ENCODE assay signal across 17 cellular contexts in the genomic region with DNA sequence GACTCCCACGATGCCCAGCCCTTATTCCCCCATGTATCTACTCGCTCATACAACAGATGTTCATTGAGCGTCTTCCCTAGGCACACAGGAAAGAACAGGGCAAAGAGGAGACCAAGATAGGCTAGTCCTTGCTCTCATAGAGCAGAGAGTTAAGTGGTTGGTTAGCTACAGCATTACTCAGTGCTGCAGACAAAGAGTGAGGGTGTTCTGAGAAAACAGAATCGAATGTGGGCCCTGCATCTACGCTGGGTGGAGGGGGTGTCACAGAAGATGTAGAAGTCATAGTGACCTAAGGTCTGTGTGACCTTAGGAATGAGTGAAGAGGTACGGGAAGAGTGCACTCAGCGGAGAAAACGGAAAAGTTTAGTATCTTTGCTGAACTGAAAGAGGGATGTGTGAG. TPM values are rescaled to one million over a fixed set of nuclear protein-coding genes. Genes with fewer than 3 reads are reported as not detected.
A peak's percentile ranks its signal among the peaks of the same experiment; 100 is the strongest.
DNase-seq lines count a peak whose midpoint lies in the region; ATAC-seq and TF ChIP-seq lines count a peak whose summit lies in the region.
"Had no signal": no experiment of that assay in that cellular context is flagged by ENCODE, and none has a peak within 500 bp of the region (broad histone marks: within the 10 kb centered on the region; RNA-seq: fewer than 3 reads in every experiment).

No MANE protein-coding gene starts in this region.

- no peak overlapping the region for H3K4me3 Mint-ChIP-seq in CD8-positive, alpha-beta T cell
- H3K4me3 Mint-ChIP-seq in activated naive CD8-positive, alpha-beta T cell treated with anti-CD3 and anti-CD28 coated beads for 36 hours, result no peak overlapping the region
- peak overlapping the region in 1 of 10 donors; percentile 39 for H3K4me3 Mint-ChIP-seq in naive thymus-derived CD4-positive, alpha-beta T cell
- H3K4me3 Mint-ChIP-seq: CD4-positive, CD25-positive, alpha-beta regulatory T cell had no signal

- no peaks in the 10 kb centered on the region for H3K9me3 ChIP-seq in CD8-positive, alpha-beta T cell (ENCODE audit: low read length)
- no peaks in the 10 kb centered on the region for H3K9me3 ChIP-seq in naive thymus-derived CD4-positive, alpha-beta T cell (ENCODE audit: control insufficient read depth in 2 of 3, low read length in 3 of 3)
- H3K9me3 ChIP-seq: HAP-1 had no signal

- intact Hi-C loops in CD8-positive, alpha-beta T cell (cut with DNase I, micrococcal nuclease), result no loop called here
- intact Hi-C loops in naive thymus-derived CD4-positive, alpha-beta T cell (cut with micrococcal nuclease), result no loop called here

- H3K27ac ChIP-seq in CD8-positive, alpha-beta T cell (ENCODE audit: low read depth, low read length), result no peak overlapping the region
- H3K27ac ChIP-seq in naive thymus-derived CD4-positive, alpha-beta T cell (ENCODE audit: low read depth, low read length), result peak overlapping the region; percentile 24
- no peak overlapping the region for H3K27ac ChIP-seq in substantia nigra (ENCODE audit: low read depth, low read length, poor library complexity, severe bottlenecking)

- TF ChIP-seq CTCF in CD8-positive, alpha-beta T cell (IDR thresholded peaks at IDR 0.05), result no peak

- peaks cover 19% of the 10 kb centered on the region for H3K4me1 Mint-ChIP-seq in CD8-positive, alpha-beta T cell (ENCODE audit: low read depth)
- H3K4me1 Mint-ChIP-seq in activated naive CD8-positive, alpha-beta T cell treated with anti-CD3 and anti-CD28 coated beads for 36 hours, result peaks cover 12% of the 10 kb centered on the region
- H3K4me1 Mint-ChIP-seq in naive thymus-derived CD4-positive, alpha-beta T cell, result peaks cover 13 to 19% (median 15%) of the 10 kb centered on the region in 7 donors

- peaks cover 76% of the 10 kb centered on the region for H3K36me3 ChIP-seq in CD8-positive, alpha-beta T cell (ENCODE audit: insufficient read depth, low read length)
- peaks cover 34 to 85% (median 34%) of the 10 kb centered on the region in 3 experiments for H3K36me3 ChIP-seq in naive thymus-derived CD4-positive, alpha-beta T cell (ENCODE audit: control insufficient read depth in 2 of 3, insufficient read depth in 3 of 3, low read length in 3 of 3)

- no peaks in the 10 kb centered on the region for H3K27me3 ChIP-seq in CD8-positive, alpha-beta T cell (ENCODE audit: insufficient read depth, low read length)
- no peaks in the 10 kb centered on the region for H3K27me3 ChIP-seq in naive thymus-derived CD4-positive, alpha-beta T cell (ENCODE audit: control insufficient read depth in 2 of 2, insufficient read depth in 2 of 2, low read length in 2 of 2)

- H3K9me3 Mint-ChIP-seq in CD8-positive, alpha-beta T cell, result no peaks in the 10 kb centered on the region
- no peaks in the 10 kb centered on the region for H3K9me3 Mint-ChIP-seq in activated naive CD8-positive, alpha-beta T cell treated with anti-CD3 and anti-CD28 coated beads for 36 hours
- peaks cover 0 to 1% (median 0%) of the 10 kb centered on the region in 11 donors for H3K9me3 Mint-ChIP-seq in naive thymus-derived CD4-positive, alpha-beta T cell

- H3K4me1 ChIP-seq in CD8-positive, alpha-beta T cell (ENCODE audit: insufficient read depth, low read length), result peaks cover 5% of the 10 kb centered on the region
- H3K4me1 ChIP-seq in naive thymus-derived CD4-positive, alpha-beta T cell (ENCODE audit: control insufficient read depth in 2 of 2, insufficient read depth in 2 of 2, low read length in 2 of 2), result peaks cover 0 to 3% of the 10 kb centered on the region in 2 donors
- H3K4me1 ChIP-seq: HAP-1 had no signal

- ATAC-seq in CD8-positive, alpha-beta T cell, result no peak
- ATAC-seq in naive thymus-derived CD4-positive, alpha-beta T cell, result no peak
- ATAC-seq in HG02885 (IDR thresholded peaks at IDR 0.05; ENCODE audit: poor library complexity, unreplicated experiment), result no peak

- CTCF ChIA-PET in CD8-positive, alpha-beta T cell (lab: Charles Lee), result interaction anchor here (0.7 to 7.5 kb wide), 10 partner anchors 12 to 264 kb away, joined by 3 to 108 read pairs (median 16); partner anchors contain the start of genes IFITM5, PGGHG and PTDSS2
- CTCF ChIA-PET in naive thymus-derived CD4-positive, alpha-beta T cell (lab: Charles Lee), result interaction anchor here (0.8 to 4.7 kb wide), 5 partner anchors 19 to 202 kb away, joined by 3 to 38 read pairs (median 3); partner anchors contain the start of gene NLRP6

- no peak overlapping the region for H3K4me3 ChIP-seq in CD8-positive, alpha-beta T cell (ENCODE audit: low read depth, low read length)
- H3K4me3 ChIP-seq in naive thymus-derived CD4-positive, alpha-beta T cell (ENCODE audit: low read length), result no peak overlapping the region
- H3K4me3 ChIP-seq: HAP-1 had no signal

- H3K36me3 Mint-ChIP-seq in CD8-positive, alpha-beta T cell, result peaks cover 92% of the 10 kb centered on the region
- peaks cover 48% of the 10 kb centered on the region for H3K36me3 Mint-ChIP-seq in activated naive CD8-positive, alpha-beta T cell treated with anti-CD3 and anti-CD28 coated beads for 36 hours
- peaks cover 6 to 45% (median 30%) of the 10 kb centered on the region in 5 donors for H3K36me3 Mint-ChIP-seq in naive thymus-derived CD4-positive, alpha-beta T cell

- DNase-seq in activated CD8-positive, alpha-beta memory T cell treated with anti-CD3 and anti-CD28 coated beads, Interleukin-2, amount 50 U/mL, for 48 hours, result peak; percentile 34
- no peak for DNase-seq in activated CD8-positive, alpha-beta memory T cell treated with anti-CD3 and anti-CD28 coated beads, Interleukin-2, amount 50 U/mL, for 4 hours
- no peak for DNase-seq in CD8-positive, alpha-beta T cell
- no peak for DNase-seq in activated naive CD8-positive, alpha-beta T cell treated with anti-CD3 and anti-CD28 coated beads for 36 hours
- no peak for DNase-seq in naive thymus-derived CD4-positive, alpha-beta T cell
- no peak for DNase-seq in substantia nigra (lab: John Stamatoyannopoulos, UW)
- DNase-seq: ACHN; AML-193; CD4-positive, CD25-positive, alpha-beta regulatory T cell; NCI-H1092; NCI-H2107; NCI-H226; NCI-H526 treated with DMSO at 0.1 percent for 48 hours; SHP77 had no signal

- peak overlapping the region; percentile 71 for H3K27ac Mint-ChIP-seq in CD8-positive, alpha-beta T cell
- H3K27ac Mint-ChIP-seq in activated naive CD8-positive, alpha-beta T cell treated with anti-CD3 and anti-CD28 coated beads for 36 hours, result peak overlapping the region; percentile 32
- peak overlapping the region in 3 of 9 donors; percentile 31 to 89 (median 70) for H3K27ac Mint-ChIP-seq in naive thymus-derived CD4-positive, alpha-beta T cell

- POLR2A ChIA-PET in CD8-positive, alpha-beta T cell (lab: Charles Lee), result interaction anchor here (0.9 kb wide), 1 partner anchor 19 kb away, joined by 4 read pairs; no protein-coding TSS in a partner anchor
- POLR2A ChIA-PET in naive thymus-derived CD4-positive, alpha-beta T cell (lab: Charles Lee), result interaction anchor here (2.0 to 4.3 kb wide), 3 partner anchors 12 to 38 kb away, joined by 6 to 40 read pairs (median 27); partner anchors contain the start of gene PSMD13

- H3K27me3 Mint-ChIP-seq in CD8-positive, alpha-beta T cell (ENCODE audit: low read depth), result no peaks in the 10 kb centered on the region
- no peaks in the 10 kb centered on the region for H3K27me3 Mint-ChIP-seq in activated naive CD8-positive, alpha-beta T cell treated with anti-CD3 and anti-CD28 coated beads for 36 hours
- H3K27me3 Mint-ChIP-seq in naive thymus-derived CD4-positive, alpha-beta T cell, result no peaks in the 10 kb centered on the region
- H3K27me3 Mint-ChIP-seq: CD4-positive, CD25-positive, alpha-beta regulatory T cell had no signal

RNA-seq across cellular contexts. Expression of gene PSMD13, which starts 12.3 kb away (rescaled TPM):
- total RNA-seq in CD8-positive, alpha-beta T cell, result 10 to 100 TPM; 74.3 to 82.8 TPM
- total RNA-seq in activated naive CD8-positive, alpha-beta T cell treated with anti-CD3 and anti-CD28 coated beads for 36 hours, result 100 to 1,000 TPM; 235 to 239 TPM
- total RNA-seq in naive thymus-derived CD4-positive, alpha-beta T cell, result 100 to 1,000 TPM in 1 of 5 experiments, 10 to 100 TPM in 4; 64.3 to 172 (median 86.9) TPM
- polyA plus RNA-seq in naive thymus-derived CD4-positive, alpha-beta T cell, result 100 to 1,000 TPM; 186 to 215 TPM

RNA-seq across cellular contexts. Expression of gene SIRT3, which starts 12.9 kb away (rescaled TPM):
- 10 to 100 TPM; 12.9 to 14.7 TPM for total RNA-seq in CD8-positive, alpha-beta T cell
- 10 to 100 TPM; 18.6 to 20.5 TPM for total RNA-seq in activated naive CD8-positive, alpha-beta T cell treated with anti-CD3 and anti-CD28 coated beads for 36 hours
- 10 to 100 TPM; 19.0 to 34.8 (median 25.6) TPM for total RNA-seq in naive thymus-derived CD4-positive, alpha-beta T cell
- 10 to 100 TPM in 1 of 2 donors, 1 to 10 TPM in 1; 9.9 to 18.9 TPM for polyA plus RNA-seq in naive thymus-derived CD4-positive, alpha-beta T cell

RNA-seq across cellular contexts. Expression of gene NLRP6, which starts 29.1 kb away (rescaled TPM):
- total RNA-seq in CD8-positive, alpha-beta T cell, result 10 to 100 TPM; 24.8 to 26.2 TPM
- 1 to 10 TPM; 3.7 to 3.8 TPM for total RNA-seq in activated naive CD8-positive, alpha-beta T cell treated with anti-CD3 and anti-CD28 coated beads for 36 hours
- total RNA-seq in naive thymus-derived CD4-positive, alpha-beta T cell, result 10 to 100 TPM in 3 of 5 experiments, 1 to 10 TPM in 2; 5.4 to 24.7 (median 13.8) TPM
- polyA plus RNA-seq in naive thymus-derived CD4-positive, alpha-beta T cell, result 10 to 100 TPM in 1 of 2 donors, 1 to 10 TPM in 1; 8.5 to 20.4 TPM
- total RNA-seq: MCF 10A had no signal

RNA-seq across cellular contexts. Expression of gene PGGHG, which starts 39.9 kb away (rescaled TPM):
- total RNA-seq in CD8-positive, alpha-beta T cell, result 100 to 1,000 TPM; 902 to 919 TPM
- 100 to 1,000 TPM; 206 to 209 TPM for total RNA-seq in activated naive CD8-positive, alpha-beta T cell treated with anti-CD3 and anti-CD28 coated beads for 36 hours
- total RNA-seq in naive thymus-derived CD4-positive, alpha-beta T cell, result 100 to 1,000 TPM; 325 to 656 (median 348) TPM
- 10 to 100 TPM in 1 of 2 donors, 1 to 10 TPM in 1; 5.1 to 11.7 TPM for polyA plus RNA-seq in naive thymus-derived CD4-positive, alpha-beta T cell

RNA-seq across cellular contexts. Expression of gene RIC8A, which starts 41.6 kb away (rescaled TPM):
- 100 to 1,000 TPM; 165 to 176 TPM for total RNA-seq in CD8-positive, alpha-beta T cell
- total RNA-seq in activated naive CD8-positive, alpha-beta T cell treated with anti-CD3 and anti-CD28 coated beads for 36 hours, result 100 to 1,000 TPM; 105 to 111 TPM
- total RNA-seq in naive thymus-derived CD4-positive, alpha-beta T cell, result 100 to 1,000 TPM in 1 of 5 experiments, 10 to 100 TPM in 4; 74.4 to 119 (median 92.0) TPM
- 10 to 100 TPM; 77.2 to 94.3 TPM for polyA plus RNA-seq in naive thymus-derived CD4-positive, alpha-beta T cell
